ENCODE assay signal across 20 cellular contexts in genomic region chr7:72622532-72622931, GRCh38.
DNase-seq lines count a peak whose midpoint lies in the region; ATAC-seq and TF ChIP-seq lines count a peak whose summit lies in the region.
"Had no signal": no experiment of that assay in that cellular context is flagged by ENCODE, and none has a peak within 500 bp of the region (broad histone marks: within the 10 kb centered on the region; RNA-seq: fewer than 3 reads in every experiment).

No MANE protein-coding gene starts in this region.

- H3K9me3 Mint-ChIP-seq in glutamatergic neuron (ENCODE audit: unreplicated experiment): no peaks in the 10 kb centered on the region
- H3K9me3 Mint-ChIP-seq in activated T-cell treated with anti-CD3 and anti-CD28 coated beads, Interleukin-2, amount 50 U/mL, for 72 hours: peaks cover 1 to 3% of the 10 kb centered on the region in 2 donors
- H3K9me3 Mint-ChIP-seq: IgD-negative memory B cell had no signal

- intact Hi-C loops in psoas muscle (cut with DNase I): no loop called here

- H3K27ac ChIP-seq in HEK293 (ENCODE audit: extremely low read depth, low read depth, low read length) (no peak overlapping the region), psoas muscle (peak overlapping the region; percentile 67)
- H3K27ac ChIP-seq: PC-9, SJSA1 had no signal

- H3K9me3 ChIP-seq in HEK293 (ENCODE audit: control insufficient read depth, insufficient read depth, low read depth, low read length) (no peaks in the 10 kb centered on the region), psoas muscle (no peaks in the 10 kb centered on the region)
- H3K9me3 ChIP-seq: SJSA1 had no signal

- H3K36me3 Mint-ChIP-seq in glutamatergic neuron (ENCODE audit: unreplicated experiment): no peaks in the 10 kb centered on the region
- H3K36me3 Mint-ChIP-seq in activated T-cell treated with anti-CD3 and anti-CD28 coated beads, Interleukin-2, amount 50 U/mL, for 72 hours (ENCODE audit: insufficient read depth in 2 of 2): peaks cover 0 to 8% of the 10 kb centered on the region in 2 donors

- peaks cover 17% of the 10 kb centered on the region for H3K4me1 Mint-ChIP-seq in glutamatergic neuron (ENCODE audit: low read depth, unreplicated experiment)
- no peaks in the 10 kb centered on the region for H3K4me1 Mint-ChIP-seq in activated T-cell treated with anti-CD3 and anti-CD28 coated beads, Interleukin-2, amount 50 U/mL, for 72 hours (ENCODE audit: low read depth)
- H3K4me1 Mint-ChIP-seq: B cell had no signal

- peak overlapping the region; percentile 84 for H3K27ac Mint-ChIP-seq in glutamatergic neuron (ENCODE audit: unreplicated experiment)
- H3K27ac Mint-ChIP-seq in activated T-cell treated with anti-CD3 and anti-CD28 coated beads, Interleukin-2, amount 50 U/mL, for 72 hours: no peak overlapping the region
- H3K27ac Mint-ChIP-seq: B cell; CD4-positive, alpha-beta memory T cell had no signal

- DNase-seq in NCI-H69 (lab: John Stamatoyannopoulos, UW) (peak; percentile 42), glutamatergic neuron (no peak), psoas muscle (no peak), AML-193 (lab: John Stamatoyannopoulos, UW) (no peak), NCI-H2171 treated with DMSO at 0.1 percent for 48 hours (lab: John Stamatoyannopoulos, UW) (no peak)
- DNase-seq in activated T-cell treated with anti-CD3 and anti-CD28 coated beads, Interleukin-2, amount 50 U/mL, for 72 hours: no peak
- DNase-seq: CD4-positive, alpha-beta memory T cell; DMS79 treated with DMSO at 0.1 percent for 48 hours; NCI-H1417 treated with DMSO at 0.1 percent for 48 hours; NCI-H1930; NCI-H774; PC-9; SW 1271 had no signal

- 95 to 98% (median 97%) methylated on average over 8 of the region's 8 CpGs for WGBS in psoas muscle, 3 donors

- CTCF ChIA-PET in HEK293 (lab: Yijun Ruan, JAX): no interaction called here

- TF ChIP-seq CTCF in HEK293 (tag by site-specific recombination; IDR thresholded peaks at IDR 0.05) (no peak), glutamatergic neuron (IDR thresholded peaks at IDR 0.05; ENCODE audit: partially characterized antibody, unreplicated experiment) (no peak), psoas muscle (IDR thresholded peaks at IDR 0.05) (no peak)

- 0 out of 2 replicates have a peak, but pooled peaks cover 2% of the 10 kb centered on the region for H3K4me1 ChIP-seq in HEK293 (ENCODE audit: control insufficient read depth, insufficient read depth, low read length)
- peaks cover 4% of the 10 kb centered on the region for H3K4me1 ChIP-seq in psoas muscle
- H3K4me1 ChIP-seq: SJSA1 had no signal

- H3K27me3 ChIP-seq in psoas muscle (ENCODE audit: insufficient read depth in 3 of 3, low read length in 2 of 3): no peaks in the 10 kb centered on the region
- H3K27me3 ChIP-seq: SJSA1 had no signal

- ATAC-seq in psoas muscle: peak in 2 of 4 donors; percentile 29 to 33
- ATAC-seq in activated T-cell treated with anti-CD3 and anti-CD28 coated beads, Interleukin-2, amount 50 U/mL, for 72 hours (replicated peaks in 1 of 2): no peak
- ATAC-seq in HG03159 (IDR thresholded peaks at IDR 0.05; ENCODE audit: unreplicated experiment): no peak
- ATAC-seq: GM12878, HCT116 had no signal

- no peaks in the 10 kb centered on the region for H3K36me3 ChIP-seq in HEK293 (ENCODE audit: control insufficient read depth in 2 of 2, insufficient read depth in 1 of 2, low read length in 2 of 2)
- no peaks in the 10 kb centered on the region for H3K36me3 ChIP-seq in psoas muscle (ENCODE audit: insufficient read depth in 1 of 2, low read depth in 1 of 2)
- H3K36me3 ChIP-seq: SJSA1 had no signal

- H3K4me3 ChIP-seq in HEK293 (ENCODE audit: low read depth, low read length) (no peak overlapping the region), psoas muscle (no peak overlapping the region)
- H3K4me3 ChIP-seq: GM12878, PC-9, SJSA1 had no signal

- peak overlapping the region; percentile 71 for H3K4me3 Mint-ChIP-seq in glutamatergic neuron (ENCODE audit: unreplicated experiment)
- no peak overlapping the region for H3K4me3 Mint-ChIP-seq in activated T-cell treated with anti-CD3 and anti-CD28 coated beads, Interleukin-2, amount 50 U/mL, for 72 hours
- H3K4me3 Mint-ChIP-seq: B cell; CD4-positive, alpha-beta memory T cell; IgD-negative memory B cell had no signal

- POLR2A ChIA-PET in HEK293 (lab: Yijun Ruan, JAX): no interaction called here

- peaks cover 4% of the 10 kb centered on the region for H3K27me3 Mint-ChIP-seq in glutamatergic neuron (ENCODE audit: unreplicated experiment)
- no peaks in the 10 kb centered on the region for H3K27me3 Mint-ChIP-seq in activated T-cell treated with anti-CD3 and anti-CD28 coated beads, Interleukin-2, amount 50 U/mL, for 72 hours (ENCODE audit: low read depth)
- H3K27me3 Mint-ChIP-seq: B cell; CD4-positive, alpha-beta memory T cell; IgD-negative memory B cell had no signal

TF ChIP-seq in HEK293, 187 proteins besides CTCF, POLR2A, EP300 and RAD21:
- TF ChIP-seq ZNF692 (tag by site-specific recombination; IDR thresholded peaks at IDR 0.05): no peak
- TF ChIP-seq ZSCAN4 (tag by site-specific recombination; IDR thresholded peaks at IDR 0.05): peak; percentile 92
- TF ChIP-seq ZNF792 (tag by site-specific recombination; IDR thresholded peaks at IDR 0.05): 0 out of 2 replicates have a peak, but pooled peaks have one; percentile 42
- 0 out of 2 replicates have a peak, but pooled peaks have one; percentile 28 for TF ChIP-seq ZNF239 (tag by site-specific recombination; IDR thresholded peaks at IDR 0.05)
- peak; percentile 26; the same call in 1 of the 2 replicates for TF ChIP-seq ZNF18 (tag by site-specific recombination; IDR thresholded peaks at IDR 0.05)
- TF ChIP-seq ZNF157 (tag by site-specific recombination; IDR thresholded peaks at IDR 0.05): no peak
TF ChIP-seq in HEK293: peak in this region for 4.
